In the genomic region with DNA sequence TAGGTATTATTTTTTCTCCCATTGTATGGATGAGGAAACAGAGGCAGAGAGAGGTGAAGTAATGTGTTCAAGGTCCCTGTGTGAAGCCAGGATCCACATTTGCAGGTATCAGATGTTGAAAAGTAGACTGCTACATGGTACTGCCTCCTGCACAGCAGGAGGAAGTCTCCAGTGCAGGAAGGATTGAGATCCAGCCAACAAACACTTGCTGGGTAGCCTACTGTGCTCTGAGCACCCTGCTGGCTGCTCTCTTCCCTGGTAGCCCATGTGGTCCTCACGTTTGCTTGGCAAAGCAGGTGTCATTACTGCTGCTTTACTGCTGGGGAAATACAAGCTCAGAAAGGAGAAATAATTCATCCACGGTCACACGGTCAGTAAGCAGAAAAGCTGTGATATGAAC, we compare ENCODE assay signal across 14 cellular contexts. TPM values are rescaled to one million over a fixed set of nuclear protein-coding genes. Genes with fewer than 3 reads are reported as not detected.
"Had no signal": no experiment of that assay in that cellular context is flagged by ENCODE, and none has a peak within 500 bp of the region (broad histone marks: within the 10 kb centered on the region; RNA-seq: fewer than 3 reads in every experiment).

No MANE protein-coding gene starts in this region.

- H3K9me3 Mint-ChIP-seq: activated CD4-positive, alpha-beta T cell treated with anti-CD3 and anti-CD28 coated beads, Interleukin-2, amount 10 ng/mL, durations not matched to agents 7 days and 5 days; activated naive CD4-positive, alpha-beta T cell treated with anti-CD3 and anti-CD28 coated beads for 36 hours; central memory CD8-positive, alpha-beta T cell; natural killer cell had no signal

- H3K36me3 Mint-ChIP-seq: natural killer cell had no signal

- H3K27me3 Mint-ChIP-seq: activated CD4-positive, alpha-beta T cell treated with anti-CD3 and anti-CD28 coated beads, Interleukin-2, amount 10 ng/mL, durations not matched to agents 7 days and 5 days had no signal

- H3K27ac Mint-ChIP-seq: activated CD4-positive, alpha-beta T cell treated with anti-CD3 and anti-CD28 coated beads, Interleukin-2, amount 10 ng/mL, durations not matched to agents 7 days and 5 days; activated naive CD4-positive, alpha-beta T cell treated with anti-CD3 and anti-CD28 coated beads for 36 hours; natural killer cell had no signal

- ATAC-seq: body of pancreas, heart right ventricle, left lobe of liver, natural killer cell had no signal

- H3K4me3 Mint-ChIP-seq: activated CD4-positive, alpha-beta T cell treated with anti-CD3 and anti-CD28 coated beads, Interleukin-2, amount 10 ng/mL, durations not matched to agents 7 days and 5 days; activated naive CD4-positive, alpha-beta T cell treated with anti-CD3 and anti-CD28 coated beads for 36 hours; central memory CD8-positive, alpha-beta T cell; natural killer cell had no signal

- H3K36me3 ChIP-seq: heart right ventricle, thyroid gland had no signal

- H3K4me1 ChIP-seq: body of pancreas, heart right ventricle, thyroid gland had no signal

- H3K27ac ChIP-seq: body of pancreas, heart right ventricle, skin epidermis, thyroid gland had no signal

- DNase-seq: activated CD4-positive, alpha-beta T cell treated with anti-CD3 and anti-CD28 coated beads, Interleukin-2, amount 10 ng/mL, durations not matched to agents 7 days and 5 days; activated CD4-positive, CD25-positive, alpha-beta regulatory T cell; activated CD8-positive, alpha-beta memory T cell treated with anti-CD3 and anti-CD28 coated beads for 24 hours; activated naive CD4-positive, alpha-beta T cell treated with anti-CD3 and anti-CD28 coated beads for 36 hours; body of pancreas; cortex of kidney; effector CD8-positive, alpha-beta T cell; foreskin melanocyte; heart right ventricle; natural killer cell; thyroid gland had no signal

- H3K4me3 ChIP-seq: body of pancreas, heart right ventricle, skin epidermis, thyroid gland had no signal

- H3K4me1 Mint-ChIP-seq: activated CD4-positive, alpha-beta T cell treated with anti-CD3 and anti-CD28 coated beads, Interleukin-2, amount 10 ng/mL, durations not matched to agents 7 days and 5 days; central memory CD8-positive, alpha-beta T cell; natural killer cell had no signal

- H3K27me3 ChIP-seq: body of pancreas, thyroid gland had no signal

RNA-seq across cellular contexts. Expression of a gene that starts 21.3 kb away (rescaled TPM):
- total RNA-seq: activated CD4-positive, alpha-beta T cell treated with anti-CD3 and anti-CD28 coated beads, Interleukin-2, amount 10 ng/mL, durations not matched to agents 7 days and 5 days; activated naive CD4-positive, alpha-beta T cell treated with anti-CD3 and anti-CD28 coated beads for 36 hours; natural killer cell had no signal
